15 cellular contexts compared by ENCODE assay signal in genomic region chr4:120062663-120063195, GRCh38. TPM values are rescaled to one million over a fixed set of nuclear protein-coding genes. Genes with fewer than 3 reads are reported as not detected.
DNase-seq lines count a peak whose midpoint lies in the region; ATAC-seq and TF ChIP-seq lines count a peak whose summit lies in the region.
"Had no signal": no experiment of that assay in that cellular context is flagged by ENCODE, and none has a peak within 500 bp of the region (broad histone marks: within the 10 kb centered on the region; RNA-seq: fewer than 3 reads in every experiment).

No MANE protein-coding gene starts in this region.

- peak overlapping the region; percentile 89 for H3K4me2 ChIP-seq in DOHH2 (ENCODE audit: low read length)
- H3K4me2 ChIP-seq: smooth muscle cell had no signal

- peaks cover 58% of the 10 kb centered on the region for H3K36me3 Mint-ChIP-seq in T-helper 2 cell treated with Interferon-gamma antibody and Interleukin-4, amounts not matched to agents 5 μg/mL and 100 μg/mL, for 36 hours (ENCODE audit: low read depth)
- H3K36me3 Mint-ChIP-seq in activated CD8-positive, alpha-beta T cell treated with anti-CD3 and anti-CD28 coated beads for 36 hours (ENCODE audit: low read depth): peaks cover 65% of the 10 kb centered on the region
- H3K36me3 Mint-ChIP-seq in nephron (ENCODE audit: low read depth): peaks cover 18% of the 10 kb centered on the region

- no peak overlapping the region for H3K27ac ChIP-seq in DOHH2 (ENCODE audit: low read depth, low read length)
- H3K27ac ChIP-seq: neutrophil, Peyer's patch, testis had no signal

- H3K4me3 Mint-ChIP-seq in T-helper 2 cell treated with Interferon-gamma antibody and Interleukin-4, amounts not matched to agents 5 μg/mL and 100 μg/mL, for 36 hours: peak overlapping the region; percentile 96
- no peak overlapping the region for H3K4me3 Mint-ChIP-seq in activated CD8-positive, alpha-beta T cell treated with anti-CD3 and anti-CD28 coated beads for 36 hours
- H3K4me3 Mint-ChIP-seq in nephron: peak overlapping the region; percentile 6 to 37 (median 22)

- no peaks in the 10 kb centered on the region for H3K9me2 ChIP-seq in DOHH2 (replicated peaks; ENCODE audit: control insufficient read depth, low read length)

- POLR2A ChIA-PET in activated CD8-positive, alpha-beta T cell treated with anti-CD3 and anti-CD28 coated beads for 36 hours (lab: Charles Lee): no interaction called here

- peaks cover 51% of the 10 kb centered on the region for H3K4me1 ChIP-seq in DOHH2 (ENCODE audit: control insufficient read depth, low read length)

- H3K4me1 Mint-ChIP-seq in T-helper 2 cell treated with Interferon-gamma antibody and Interleukin-4, amounts not matched to agents 5 μg/mL and 100 μg/mL, for 36 hours (ENCODE audit: low read depth): peaks cover 36% of the 10 kb centered on the region
- peaks cover 34% of the 10 kb centered on the region for H3K4me1 Mint-ChIP-seq in activated CD8-positive, alpha-beta T cell treated with anti-CD3 and anti-CD28 coated beads for 36 hours (ENCODE audit: low read depth)
- H3K4me1 Mint-ChIP-seq in nephron: peaks cover 47% of the 10 kb centered on the region

- peaks cover 85% of the 10 kb centered on the region for H3K36me3 ChIP-seq in DOHH2 (ENCODE audit: control insufficient read depth, low read length)
- H3K36me3 ChIP-seq: neutrophil, Peyer's patch had no signal

- H3K27me3 Mint-ChIP-seq in T-helper 2 cell treated with Interferon-gamma antibody and Interleukin-4, amounts not matched to agents 5 μg/mL and 100 μg/mL, for 36 hours (ENCODE audit: low read depth): no peaks in the 10 kb centered on the region
- no peaks in the 10 kb centered on the region for H3K27me3 Mint-ChIP-seq in activated CD8-positive, alpha-beta T cell treated with anti-CD3 and anti-CD28 coated beads for 36 hours
- no peaks in the 10 kb centered on the region for H3K27me3 Mint-ChIP-seq in nephron (ENCODE audit: low read depth)

- peaks cover 14% of the 10 kb centered on the region for H4K20me1 ChIP-seq in DOHH2 (ENCODE audit: control insufficient read depth, insufficient read depth, low read depth, low read length)

- TF ChIP-seq CTCF in DOHH2 (IDR thresholded peaks at IDR 0.05; ENCODE audit: low read depth, low read length, poor library complexity, severe bottlenecking): no peak
- TF ChIP-seq CTCF in activated CD8-positive, alpha-beta T cell treated with anti-CD3 and anti-CD28 coated beads for 36 hours (IDR thresholded peaks at IDR 0.05): no peak
- TF ChIP-seq CTCF in nephron (IDR thresholded peaks at IDR 0.05; ENCODE audit: unreplicated experiment in 3 of 3): no peak

- H3K79me2 ChIP-seq in DOHH2 (ENCODE audit: control insufficient read depth, low read length): peaks cover 80% of the 10 kb centered on the region

- DNase-seq in T-helper 2 cell treated with Interferon-gamma antibody and Interleukin-4, amounts not matched to agents 5 μg/mL and 100 μg/mL, for 36 hours (ENCODE audit: low spot score): no peak
- DNase-seq in T-helper 2 cell (no peak), OCI-M1 (lab: John Stamatoyannopoulos, UW) (no peak), DMS79 treated with DMSO at 0.1 percent for 48 hours (lab: John Stamatoyannopoulos, UW) (no peak)
- DNase-seq in activated CD8-positive, alpha-beta T cell treated with anti-CD3 and anti-CD28 coated beads for 36 hours: no peak
- DNase-seq: dermis blood vessel endothelial cell, NCI-H1105 treated with DMSO at 0.1 percent for 48 hours, Peyer's patch, testis had no signal

- H3K27me3 ChIP-seq in DOHH2 (ENCODE audit: control insufficient read depth, low read length): no peaks in the 10 kb centered on the region
- H3K27me3 ChIP-seq: neutrophil, Peyer's patch, testis had no signal

- no peaks in the 10 kb centered on the region for H3F3A ChIP-seq in DOHH2 (ENCODE audit: control insufficient read depth, insufficient read depth)

- no peaks in the 10 kb centered on the region for H3K9me3 ChIP-seq in DOHH2 (ENCODE audit: control insufficient read depth, insufficient read depth, low read length)
- H3K9me3 ChIP-seq: neutrophil, Peyer's patch, testis had no signal

- peak overlapping the region; percentile 58 for H3K27ac Mint-ChIP-seq in T-helper 2 cell treated with Interferon-gamma antibody and Interleukin-4, amounts not matched to agents 5 μg/mL and 100 μg/mL, for 36 hours
- H3K27ac Mint-ChIP-seq in activated CD8-positive, alpha-beta T cell treated with anti-CD3 and anti-CD28 coated beads for 36 hours: peak overlapping the region; percentile 67
- H3K27ac Mint-ChIP-seq in nephron: peak overlapping the region in 2 of 3 experiments; percentile 7 to 31

- H3K9me3 Mint-ChIP-seq in T-helper 2 cell treated with Interferon-gamma antibody and Interleukin-4, amounts not matched to agents 5 μg/mL and 100 μg/mL, for 36 hours: no peaks in the 10 kb centered on the region
- no peaks in the 10 kb centered on the region for H3K9me3 Mint-ChIP-seq in activated CD8-positive, alpha-beta T cell treated with anti-CD3 and anti-CD28 coated beads for 36 hours
- H3K9me3 Mint-ChIP-seq in nephron: no peaks in the 10 kb centered on the region

- intact Hi-C loops in activated CD8-positive, alpha-beta T cell treated with anti-CD3 and anti-CD28 coated beads for 36 hours (cut with micrococcal nuclease): no loop called here

- 0 out of 2 replicates have a peak overlapping the region, but pooled peaks have one; percentile 82 for H3K4me3 ChIP-seq in DOHH2 (ENCODE audit: low read length)
- H3K4me3 ChIP-seq: lung, Peyer's patch, smooth muscle cell, testis had no signal

- CTCF ChIA-PET in activated CD8-positive, alpha-beta T cell treated with anti-CD3 and anti-CD28 coated beads for 36 hours (lab: Charles Lee): interaction anchor here (1.3 kb wide), 1 partner anchor 12 kb away, joined by 3 read pairs; no protein-coding TSS in a partner anchor

- no peak for ATAC-seq in activated CD8-positive, alpha-beta T cell treated with anti-CD3 and anti-CD28 coated beads for 36 hours
- ATAC-seq in HG03342 (IDR thresholded peaks at IDR 0.05; ENCODE audit: unreplicated experiment): no peak

RNA-seq across cellular contexts. Expression of gene MAD2L1, which starts 3.9 kb away (rescaled TPM):
- total RNA-seq in activated CD8-positive, alpha-beta T cell treated with anti-CD3 and anti-CD28 coated beads for 36 hours: 10 to 100 TPM; 99.6 TPM
